25 cellular contexts compared by ENCODE assay signal in genomic region chr6:73943401-73943800, GRCh38.
"Had no signal": no experiment of that assay in that cellular context is flagged by ENCODE, and none has a peak within 500 bp of the region (broad histone marks: within the 10 kb centered on the region; RNA-seq: fewer than 3 reads in every experiment).

No MANE protein-coding gene starts in this region.

- ATAC-seq: left lung, lower lobe of right lung, natural killer cell, right cardiac atrium had no signal

- H3K27ac ChIP-seq: coronary artery, left lung, lower lobe of right lung, neural progenitor cell, ovary, suprapubic skin, tibial artery, upper lobe of left lung had no signal

- H3K4me1 Mint-ChIP-seq: endodermal cell, memory B cell, mesothelial cell of epicardium, natural killer cell, neural progenitor cell had no signal

- H3K27me3 Mint-ChIP-seq: memory B cell had no signal

- H3K27me3 ChIP-seq: heart left ventricle, left lung, neural progenitor cell, ovary, suprapubic skin, tibial artery, upper lobe of left lung, uterus had no signal

- DNase-seq: effector CD4-positive, alpha-beta T cell; endodermal cell; heart left ventricle; hypothalamus; kidney glomerular epithelial cell; left lung; lower lobe of right lung; natural killer cell; nucleus accumbens; ovary; right cardiac atrium; small intestine; stimulated activated CD4-positive, alpha-beta T cell treated with anti-CD3 and anti-CD28 coated beads, Interleukin-12 subunit alpha, Interleukin-12 subunit beta, amount 100 ng/mL, for 4 hours; stimulated activated naive CD4-positive, alpha-beta T cell treated with Interleukin-2 at 50 U/mL for 16 hours; tibial artery; upper lobe of left lung; uterus had no signal

- H3K36me3 ChIP-seq: heart left ventricle, left lung, lower lobe of right lung, neural progenitor cell, ovary, suprapubic skin, tibial artery, upper lobe of left lung, uterus had no signal

- H3K36me3 Mint-ChIP-seq: memory B cell, mesothelial cell of epicardium, natural killer cell, neural progenitor cell had no signal

- FAIRE-seq: endothelial cell of umbilical vein, frontal cortex, islet of Langerhans, small intestine had no signal

- H3K4me3 ChIP-seq: coronary artery, heart left ventricle, left lung, lower lobe of right lung, neural progenitor cell, ovary, suprapubic skin, tibial artery, upper lobe of left lung, uterus had no signal

- H2AFZ ChIP-seq: neural progenitor cell had no signal

- H3K27ac Mint-ChIP-seq: endodermal cell, memory B cell, mesothelial cell of epicardium, natural killer cell, neural progenitor cell had no signal

- H3K4me3 Mint-ChIP-seq: endodermal cell, memory B cell, mesothelial cell of epicardium, natural killer cell, neural progenitor cell had no signal

- H3K4me2 ChIP-seq: neural progenitor cell had no signal

- H3K4me1 ChIP-seq: left lung, lower lobe of right lung, neural progenitor cell, upper lobe of left lung, uterus had no signal

- H3K9me3 ChIP-seq: lower lobe of right lung, ovary, suprapubic skin had no signal

- H3K9ac ChIP-seq: neural progenitor cell had no signal
